In the genomic region with DNA sequence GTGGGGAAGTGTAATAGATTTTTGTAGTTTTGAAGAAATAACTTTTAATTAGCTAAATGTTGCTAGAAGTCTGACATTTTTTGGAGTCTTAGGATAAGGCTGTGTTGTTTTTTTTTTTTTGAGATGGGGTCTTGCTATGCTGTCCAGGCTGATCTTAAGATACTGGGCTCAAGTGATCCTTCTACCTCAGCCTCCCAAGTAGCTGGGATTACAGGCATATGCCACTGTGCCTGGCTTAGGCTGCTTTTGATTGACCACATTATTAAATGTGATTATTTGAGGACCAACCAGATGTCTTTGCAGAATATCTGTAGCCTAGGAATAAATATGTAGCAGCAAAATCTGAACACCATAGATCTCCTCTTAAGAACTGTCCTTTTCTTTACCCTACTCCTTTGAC, we compare ENCODE assay signal across 17 cellular contexts. TPM values are rescaled to one million over a fixed set of nuclear protein-coding genes. Genes with fewer than 3 reads are reported as not detected.
DNase-seq lines count a peak whose midpoint lies in the region; ATAC-seq and TF ChIP-seq lines count a peak whose summit lies in the region.
"Had no signal": no experiment of that assay in that cellular context is flagged by ENCODE, and none has a peak within 500 bp of the region (broad histone marks: within the 10 kb centered on the region; RNA-seq: fewer than 3 reads in every experiment).

No MANE protein-coding gene starts in this region.

- H3K27ac ChIP-seq in OCI-LY7 (ENCODE audit: low read depth, low read length, poor library complexity, severe bottlenecking), result no peak overlapping the region
- H3K27ac ChIP-seq: 22Rv1, BLaER1, C4-2B had no signal

- TSS peak; percentile 1 for BruUV-seq in OCI-LY7 (replicated peaks; lab: Mats Ljungman, UMichigan)

- no peaks in the 10 kb centered on the region for H4K20me1 ChIP-seq in OCI-LY7 (ENCODE audit: insufficient read depth, low read length)

- no peaks in the 10 kb centered on the region for H3K27me3 Mint-ChIP-seq in activated CD8-positive, alpha-beta T cell treated with anti-CD3 and anti-CD28 coated beads, Interleukin-2, amount 10 ng/mL, durations not matched to agents 7 days and 5 days (ENCODE audit: low read depth)
- H3K27me3 Mint-ChIP-seq in activated CD8-positive, alpha-beta T cell treated with anti-CD3 and anti-CD28 coated beads for 36 hours, result no peaks in the 10 kb centered on the region
- no peaks in the 10 kb centered on the region for H3K27me3 Mint-ChIP-seq in chondrocyte (ENCODE audit: low read depth)
- H3K27me3 Mint-ChIP-seq: B cell; CD4-positive, CD25-positive, alpha-beta regulatory T cell had no signal

- intact Hi-C loops in activated CD8-positive, alpha-beta T cell treated with anti-CD3 and anti-CD28 coated beads for 36 hours (cut with micrococcal nuclease), result no loop called here
- intact Hi-C loops in OCI-LY7 (cut with micrococcal nuclease; ENCODE audit: unreplicated experiment), result no loop called here

- CTCF ChIA-PET in activated CD8-positive, alpha-beta T cell treated with anti-CD3 and anti-CD28 coated beads, Interleukin-2, amount 10 ng/mL, durations not matched to agents 7 days and 5 days (lab: Charles Lee), result no interaction called here
- CTCF ChIA-PET in activated CD8-positive, alpha-beta T cell treated with anti-CD3 and anti-CD28 coated beads for 36 hours (lab: Charles Lee), result no interaction called here
- CTCF ChIA-PET in OCI-LY7 (lab: Charles Lee; ENCODE audit: unreplicated experiment), result interaction anchor here (1.0 kb wide), 1 partner anchor 14 kb away, joined by 3 read pairs; no protein-coding TSS in a partner anchor

- H3K9me2 ChIP-seq in OCI-LY7 (ENCODE audit: insufficient read depth, low read length), result no peaks in the 10 kb centered on the region

- H3K4me3 Mint-ChIP-seq in activated CD8-positive, alpha-beta T cell treated with anti-CD3 and anti-CD28 coated beads, Interleukin-2, amount 10 ng/mL, durations not matched to agents 7 days and 5 days, result no peak overlapping the region
- H3K4me3 Mint-ChIP-seq in activated CD8-positive, alpha-beta T cell treated with anti-CD3 and anti-CD28 coated beads for 36 hours, result no peak overlapping the region
- H3K4me3 Mint-ChIP-seq in chondrocyte (ENCODE audit: unreplicated experiment), result no peak overlapping the region
- H3K4me3 Mint-ChIP-seq: B cell; CD4-positive, CD25-positive, alpha-beta regulatory T cell; CD8-positive, alpha-beta T cell had no signal

- POLR2A ChIA-PET in activated CD8-positive, alpha-beta T cell treated with anti-CD3 and anti-CD28 coated beads, Interleukin-2, amount 10 ng/mL, durations not matched to agents 7 days and 5 days (lab: Charles Lee), result no interaction called here
- POLR2A ChIA-PET in activated CD8-positive, alpha-beta T cell treated with anti-CD3 and anti-CD28 coated beads for 36 hours (lab: Charles Lee), result no interaction called here
- POLR2A ChIA-PET in OCI-LY7 (lab: Charles Lee), result interaction anchor here (0.7 to 1.1 kb wide), 4 partner anchors 8 to 238 kb away, joined by 3 to 4 read pairs (median 4); no protein-coding TSS in a partner anchor

- DNase-seq in activated CD8-positive, alpha-beta T cell treated with anti-CD3 and anti-CD28 coated beads, Interleukin-2, amount 10 ng/mL, durations not matched to agents 7 days and 5 days, result no peak
- no peak for DNase-seq in activated CD8-positive, alpha-beta T cell treated with anti-CD3 and anti-CD28 coated beads for 36 hours
- DNase-seq in OCI-LY7 (ENCODE audit: low spot score) (no peak), chondrocyte (ENCODE audit: low spot score) (no peak), NCI-H187 treated with DMSO at 0.1 percent for 48 hours (lab: John Stamatoyannopoulos, UW) (no peak)
- DNase-seq: Caco-2; CD4-positive, CD25-positive, alpha-beta regulatory T cell; CD8-positive, alpha-beta T cell; DMS153; DND-41; GOT3 had no signal

- ATAC-seq in activated CD8-positive, alpha-beta T cell treated with anti-CD3 and anti-CD28 coated beads, Interleukin-2, amount 10 ng/mL, durations not matched to agents 7 days and 5 days, result no peak
- ATAC-seq in activated CD8-positive, alpha-beta T cell treated with anti-CD3 and anti-CD28 coated beads for 36 hours, result no peak
- no peak for ATAC-seq in HG03159 (IDR thresholded peaks at IDR 0.05; ENCODE audit: unreplicated experiment)
- ATAC-seq: CD8-positive, alpha-beta T cell had no signal

- no peak overlapping the region for H3K4me3 ChIP-seq in OCI-LY7 (ENCODE audit: low read depth, low read length, poor library complexity, severe bottlenecking)
- H3K4me3 ChIP-seq: BLaER1, HAP-1 had no signal

- no peak overlapping the region for H2AFZ ChIP-seq in OCI-LY7 (ENCODE audit: low read length)

- H3K4me2 ChIP-seq in OCI-LY7 (ENCODE audit: low read length), result no peak overlapping the region
- H3K4me2 ChIP-seq: BLaER1 had no signal

- no peaks in the 10 kb centered on the region for H3K4me1 ChIP-seq in OCI-LY7 (ENCODE audit: insufficient read depth, low read length, poor library complexity, severe bottlenecking)
- H3K4me1 ChIP-seq: Caco-2, HAP-1 had no signal

- TF ChIP-seq CTCF in activated CD8-positive, alpha-beta T cell treated with anti-CD3 and anti-CD28 coated beads for 36 hours (IDR thresholded peaks at IDR 0.05), result no peak
- TF ChIP-seq CTCF in OCI-LY7 (conservative IDR thresholded peaks at IDR 0.05; ENCODE audit: low read length) (no peak), chondrocyte (IDR thresholded peaks at IDR 0.05) (no peak)

- no peaks in the 10 kb centered on the region for H3K9me3 ChIP-seq in OCI-LY7 (ENCODE audit: low read length)
- H3K9me3 ChIP-seq: Caco-2, HAP-1 had no signal

- peaks cover 53% of the 10 kb centered on the region for H3K36me3 Mint-ChIP-seq in activated CD8-positive, alpha-beta T cell treated with anti-CD3 and anti-CD28 coated beads, Interleukin-2, amount 10 ng/mL, durations not matched to agents 7 days and 5 days (ENCODE audit: low read depth)
- H3K36me3 Mint-ChIP-seq in activated CD8-positive, alpha-beta T cell treated with anti-CD3 and anti-CD28 coated beads for 36 hours (ENCODE audit: low read depth), result peaks cover 26% of the 10 kb centered on the region
- H3K36me3 Mint-ChIP-seq in chondrocyte (ENCODE audit: low read depth), result peaks cover 48% of the 10 kb centered on the region

- no peaks in the 10 kb centered on the region for H3K4me1 Mint-ChIP-seq in activated CD8-positive, alpha-beta T cell treated with anti-CD3 and anti-CD28 coated beads, Interleukin-2, amount 10 ng/mL, durations not matched to agents 7 days and 5 days (ENCODE audit: low read depth)
- no peaks in the 10 kb centered on the region for H3K4me1 Mint-ChIP-seq in activated CD8-positive, alpha-beta T cell treated with anti-CD3 and anti-CD28 coated beads for 36 hours (ENCODE audit: low read depth)
- no peaks in the 10 kb centered on the region for H3K4me1 Mint-ChIP-seq in chondrocyte (ENCODE audit: low read depth)
- H3K4me1 Mint-ChIP-seq: B cell had no signal

- H3K9me3 Mint-ChIP-seq in activated CD8-positive, alpha-beta T cell treated with anti-CD3 and anti-CD28 coated beads, Interleukin-2, amount 10 ng/mL, durations not matched to agents 7 days and 5 days (ENCODE audit: insufficient read depth), result no peaks in the 10 kb centered on the region
- no peaks in the 10 kb centered on the region for H3K9me3 Mint-ChIP-seq in activated CD8-positive, alpha-beta T cell treated with anti-CD3 and anti-CD28 coated beads for 36 hours
- H3K9me3 Mint-ChIP-seq in chondrocyte (ENCODE audit: low read depth), result no peaks in the 10 kb centered on the region
- H3K9me3 Mint-ChIP-seq: CD8-positive, alpha-beta T cell had no signal

- no peaks in the 10 kb centered on the region for H3K79me2 ChIP-seq in OCI-LY7 (ENCODE audit: insufficient read depth, low read depth, low read length)

- H3K36me3 ChIP-seq in OCI-LY7 (ENCODE audit: insufficient read depth, low read length), result peaks cover 79% of the 10 kb centered on the region

- H3K27ac Mint-ChIP-seq in activated CD8-positive, alpha-beta T cell treated with anti-CD3 and anti-CD28 coated beads, Interleukin-2, amount 10 ng/mL, durations not matched to agents 7 days and 5 days, result peak overlapping the region; percentile 8
- no peak overlapping the region for H3K27ac Mint-ChIP-seq in activated CD8-positive, alpha-beta T cell treated with anti-CD3 and anti-CD28 coated beads for 36 hours
- H3K27ac Mint-ChIP-seq in chondrocyte (ENCODE audit: unreplicated experiment), result peak overlapping the region; percentile 7
- H3K27ac Mint-ChIP-seq: B cell; CD4-positive, CD25-positive, alpha-beta regulatory T cell; CD8-positive, alpha-beta T cell had no signal

RNA-seq across cellular contexts. Expression of a gene that starts 29.7 kb away (rescaled TPM):
- total RNA-seq in activated CD8-positive, alpha-beta T cell treated with anti-CD3 and anti-CD28 coated beads, Interleukin-2, amount 10 ng/mL, durations not matched to agents 7 days and 5 days, result 10 to 100 TPM; 34.8 to 36.5 TPM
- total RNA-seq in activated CD8-positive, alpha-beta T cell treated with anti-CD3 and anti-CD28 coated beads for 36 hours, result 10 to 100 TPM; 30.2 to 32.5 TPM
- total RNA-seq in OCI-LY7 (2014; rRNA removed; shearing (Covaris generic)), result 29.2 and 34.7 TPM in 2 replicates
- 50.5 and 55.3 TPM in 2 replicates for total RNA-seq in OCI-LY7 (2022)
- total RNA-seq in chondrocyte, result 68.2 to 80.4 TPM (median 69.9 TPM) in 3 replicates

RNA-seq across cellular contexts. Expression of a gene that starts 42.5 kb away (rescaled TPM):
- 10 to 100 TPM; 44.6 to 46.7 TPM for total RNA-seq in activated CD8-positive, alpha-beta T cell treated with anti-CD3 and anti-CD28 coated beads, Interleukin-2, amount 10 ng/mL, durations not matched to agents 7 days and 5 days
- 10 to 100 TPM; 27.7 to 32.6 TPM for total RNA-seq in activated CD8-positive, alpha-beta T cell treated with anti-CD3 and anti-CD28 coated beads for 36 hours
- 43.0 and 47.8 TPM in 2 replicates for total RNA-seq in OCI-LY7 (2014; rRNA removed; shearing (Covaris generic))
- total RNA-seq in OCI-LY7 (2022), result 52.1 and 52.3 TPM in 2 replicates
- total RNA-seq in chondrocyte, result 26.5 to 31.8 TPM (median 31.3 TPM) in 3 replicates

RNA-seq across cellular contexts. Expression of a gene that starts 51.0 kb away (rescaled TPM):
- 10 to 100 TPM; 41.2 to 43.5 TPM for total RNA-seq in activated CD8-positive, alpha-beta T cell treated with anti-CD3 and anti-CD28 coated beads, Interleukin-2, amount 10 ng/mL, durations not matched to agents 7 days and 5 days
- total RNA-seq in activated CD8-positive, alpha-beta T cell treated with anti-CD3 and anti-CD28 coated beads for 36 hours, result 10 to 100 TPM; 47.4 to 48.1 TPM
- total RNA-seq in OCI-LY7 (2014; rRNA removed; shearing (Covaris generic)), result 28.1 and 46.7 TPM in 2 replicates
- total RNA-seq in OCI-LY7 (2022) (45.8 and 46.0 TPM in 2 replicates), chondrocyte (25.4 to 33.0 TPM (median 30.9 TPM) in 3 replicates)
